ENCODE assay signal across 8 cellular contexts in genomic region chr7:23299770-23300300, GRCh38.
A peak's percentile ranks its signal among the peaks of the same experiment; 100 is the strongest.
DNase-seq lines count a peak whose midpoint lies in the region; ATAC-seq and TF ChIP-seq lines count a peak whose summit lies in the region.

No MANE protein-coding gene starts in this region.

- peak overlapping the region; percentile 89 for H2AFZ ChIP-seq in KMS-11 (ENCODE audit: low read depth)

- peak; percentile 1 for DNase-seq in central memory CD4-positive, alpha-beta T cell
- DNase-seq in NCI-H1930 (lab: John Stamatoyannopoulos, UW) (no peak), KG1 (lab: John Stamatoyannopoulos, UW) (no peak), DMS153 treated with DMSO at 0.1 percent for 48 hours (lab: John Stamatoyannopoulos, UW; ENCODE audit: unreplicated experiment) (no peak)

- peak overlapping the region; percentile 16 for H3K4me3 ChIP-seq in KMS-11 (IDR thresholded peaks at IDR 0.05; ENCODE audit: insufficient read depth, low read depth, low read length)
- peak overlapping the region; percentile 88 to 89 for H3K4me3 ChIP-seq in mucosa of rectum (ENCODE audit: low read length in 2 of 2)

- H3K36me3 ChIP-seq in KMS-11 (ENCODE audit: insufficient read depth) (no peaks in the 10 kb centered on the region), mucosa of rectum (ENCODE audit: control insufficient read depth in 2 of 2, insufficient read depth in 2 of 2, low read length in 2 of 2) (peaks cover 0 to 5% of the 10 kb centered on the region in 2 donors)

- H3K4me1 ChIP-seq in KMS-11 (ENCODE audit: low read depth, poor library complexity, severe bottlenecking) (peaks cover 15% of the 10 kb centered on the region), mucosa of rectum (ENCODE audit: control insufficient read depth in 2 of 2, insufficient read depth in 2 of 2, low read length in 2 of 2) (peaks cover 12 to 17% of the 10 kb centered on the region in 2 donors)

- H4K20me1 ChIP-seq in KMS-11 (ENCODE audit: insufficient read depth): no peaks in the 10 kb centered on the region

- peak overlapping the region; percentile 93 for H3K4me2 ChIP-seq in KMS-11

- TF ChIP-seq CTCF in KMS-11 (conservative IDR thresholded peaks at IDR 0.05; ENCODE audit: low read depth, low read length): no peak

- H3K9me3 ChIP-seq in mucosa of rectum (ENCODE audit: control insufficient read depth in 2 of 2, low read length in 2 of 2): no peaks in the 10 kb centered on the region

- ATAC-seq in GM18508 (IDR thresholded peaks at IDR 0.05; ENCODE audit: insufficient read depth, unreplicated experiment) (peak; percentile 15), HG03095 (IDR thresholded peaks at IDR 0.05; ENCODE audit: unreplicated experiment) (no peak)

- H3K9ac ChIP-seq in KMS-11 (peak overlapping the region; percentile 78), mucosa of rectum (ENCODE audit: low read depth in 1 of 2, low read length in 2 of 2) (peak overlapping the region; percentile 82 to 89)

- peaks cover 53% of the 10 kb centered on the region for H3K79me2 ChIP-seq in KMS-11 (ENCODE audit: insufficient read depth, low read depth)

- H3K27me3 ChIP-seq in KMS-11 (ENCODE audit: insufficient read depth, low read depth) (no peaks in the 10 kb centered on the region), mucosa of rectum (ENCODE audit: control insufficient read depth in 2 of 2, insufficient read depth in 2 of 2, low read length in 2 of 2) (no peaks in the 10 kb centered on the region)

- H3K27ac ChIP-seq in KMS-11 (peak overlapping the region; percentile 57), mucosa of rectum (ENCODE audit: low read depth in 2 of 2, low read length in 2 of 2) (peak overlapping the region; percentile 61 to 75)
